Comparison of ENCODE assay signal across 1 cellular context in the genomic region with DNA sequence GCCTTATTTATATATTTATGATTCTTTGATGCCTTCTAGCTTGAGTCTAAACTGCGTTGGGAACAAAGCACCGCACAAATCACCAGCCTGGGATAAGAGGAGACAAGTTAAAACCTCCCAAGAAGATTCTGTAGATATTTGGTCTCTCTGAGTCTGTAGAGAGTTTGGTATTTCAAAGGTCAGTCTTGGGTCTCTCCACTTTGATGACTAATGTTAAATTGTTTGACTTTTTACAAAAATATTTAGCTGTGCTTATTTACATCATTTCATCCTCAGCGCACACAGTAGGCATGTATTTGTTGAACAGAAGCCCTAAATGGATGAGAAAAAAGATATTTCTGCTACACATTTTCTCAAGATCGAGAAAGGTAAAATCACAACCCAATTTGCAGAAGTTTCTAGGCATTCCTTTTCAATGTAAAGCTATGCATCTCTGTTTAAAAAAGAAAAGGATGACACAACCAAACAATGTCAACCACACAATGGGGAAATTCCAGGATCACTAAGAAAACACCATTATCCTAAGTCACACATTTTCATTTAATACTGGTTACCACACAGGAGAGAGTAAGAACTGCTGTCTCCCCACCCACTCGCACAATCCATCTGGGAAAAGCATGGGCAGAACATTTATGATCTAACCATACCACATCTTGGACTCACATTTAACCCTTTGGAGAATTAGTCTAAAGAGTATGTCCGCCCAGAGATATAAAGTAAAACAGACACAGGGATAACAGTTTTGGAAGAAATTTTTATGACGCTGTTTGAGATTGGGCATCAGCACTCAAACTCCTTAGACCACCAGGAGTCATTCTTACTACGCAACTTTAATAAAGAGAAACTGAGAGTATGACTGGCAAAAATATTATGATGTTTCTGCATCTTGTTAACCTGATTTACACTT.
TF ChIP-seq lines count a peak whose summit lies in the region.

No MANE protein-coding gene starts in this region.

TF ChIP-seq in HCT116, 20 proteins besides CTCF, POLR2A, EP300 and RAD21 (continued from another document):
- TF ChIP-seq EZH2phosphoT487 (IDR thresholded peaks at IDR 0.05; ENCODE audit: borderline replicate concordance) (no peak), YY1 (IDR thresholded peaks at IDR 0.05; ENCODE audit: extremely low read depth, insufficient replicate concordance, low read depth, low read length) (no peak), EGR1 (IDR thresholded peaks at IDR 0.05; ENCODE audit: low read depth) (no peak), TCF7L2 (IDR thresholded peaks at IDR 0.05; ENCODE audit: borderline replicate concordance, extremely low read depth, insufficient read depth, insufficient read length) (no peak), SRF (IDR thresholded peaks at IDR 0.05; ENCODE audit: low read depth) (no peak), POLR2AphosphoS5 (IDR thresholded peaks at IDR 0.05; ENCODE audit: low read depth, low read length) (no peak), ELF1 (IDR thresholded peaks at IDR 0.05; ENCODE audit: borderline replicate concordance, low read depth) (no peak), ZBTB33 (IDR thresholded peaks at IDR 0.05; ENCODE audit: extremely low read depth, insufficient replicate concordance, low read length) (no peak), EZH2 (IDR thresholded peaks at IDR 0.05) (no peak)
